Comparison of ENCODE assay signal across 8 cellular contexts in genomic region chr17:74274060-74274702, GRCh38. TPM values are rescaled to one million over a fixed set of nuclear protein-coding genes. Genes with fewer than 3 reads are reported as not detected.
DNase-seq lines count a peak whose midpoint lies in the region; ATAC-seq and TF ChIP-seq lines count a peak whose summit lies in the region.

TSS of gene DNAI2 (plus strand) at chr17:74274234. CDS start at chr17:74281818, 7,584 bp downstream.

- H3K27ac ChIP-seq in CD8-positive, alpha-beta memory T cell (ENCODE audit: low read depth, low read length): peak within 1 kb of the TSS; percentile 54
- H3K27ac ChIP-seq in osteoblast (ENCODE audit: low read depth, low read length) (no peak within 1 kb of the TSS), sigmoid colon (no peak within 1 kb of the TSS)

- H4K20me1 ChIP-seq in osteoblast (ENCODE audit: insufficient read depth, low read length): no peaks in the 10 kb centered on the region

- no peaks in the 10 kb centered on the region for H3K27me3 ChIP-seq in CD8-positive, alpha-beta memory T cell (ENCODE audit: insufficient read depth, low read length, poor library complexity, severe bottlenecking)
- H3K27me3 ChIP-seq in osteoblast (ENCODE audit: insufficient read depth, low read length) (peaks cover 17% of the 10 kb centered on the region), sigmoid colon (peaks cover 0 to 30% (median 0%) of the 10 kb centered on the region in 3 donors)

- WGBS in sigmoid colon, 2 donors: 3 to 7% methylated on average over 32 of the region's 32 CpGs

- H3K9me3 ChIP-seq in CD8-positive, alpha-beta memory T cell (ENCODE audit: low read length): no peaks in the 10 kb centered on the region
- H3K9me3 ChIP-seq in osteoblast (ENCODE audit: low read depth, low read length): no peaks in the 10 kb centered on the region
- H3K9me3 ChIP-seq in sigmoid colon: no peaks in the 10 kb centered on the region

- no peak within 1 kb of the TSS for H3K4me2 ChIP-seq in osteoblast (ENCODE audit: insufficient read depth, low read length)

- no peaks in the 10 kb centered on the region for H3K36me3 ChIP-seq in CD8-positive, alpha-beta memory T cell (ENCODE audit: insufficient read depth, low read length)
- H3K36me3 ChIP-seq in osteoblast (ENCODE audit: insufficient read depth, low read length): no peaks in the 10 kb centered on the region
- H3K36me3 ChIP-seq in sigmoid colon: no peaks in the 10 kb centered on the region

- intact Hi-C loops in activated T-helper 2 cell treated with anti-CD3 and anti-CD28 coated beads, Interferon-gamma antibody, Interleukin-2, Interleukin-4, amounts not matched to agents 10 μg/mL and 5 μg/mL and 100 μg/mL, durations not matched to agents 14 hours and 24 hours and 36 hours (cut with micrococcal nuclease): no loop called here
- intact Hi-C loops in sigmoid colon (cut with DNase I): no loop called here

- peak within 1 kb of the TSS; percentile 80 to 96 (median 89) for H3K27ac Mint-ChIP-seq in CD8-positive, alpha-beta memory T cell
- H3K27ac Mint-ChIP-seq in activated T-helper 2 cell treated with anti-CD3 and anti-CD28 coated beads, Interferon-gamma antibody, Interleukin-2, Interleukin-4, amounts not matched to agents 10 μg/mL and 5 μg/mL and 100 μg/mL, durations not matched to agents 14 hours and 24 hours and 36 hours: no peak within 1 kb of the TSS
- H3K27ac Mint-ChIP-seq in mesothelial cell of epicardium: no peak within 1 kb of the TSS

- no peak for TF ChIP-seq EP300 in sigmoid colon (IDR thresholded peaks at IDR 0.05)

- H3K4me3 Mint-ChIP-seq in CD8-positive, alpha-beta memory T cell: peak within 1 kb of the TSS; percentile 73 to 94 (median 81)
- peak within 1 kb of the TSS; percentile 45 for H3K4me3 Mint-ChIP-seq in activated T-helper 2 cell treated with anti-CD3 and anti-CD28 coated beads, Interferon-gamma antibody, Interleukin-2, Interleukin-4, amounts not matched to agents 10 μg/mL and 5 μg/mL and 100 μg/mL, durations not matched to agents 14 hours and 24 hours and 36 hours (ENCODE audit: low read depth)
- peak within 1 kb of the TSS; percentile 38 for H3K4me3 Mint-ChIP-seq in mesothelial cell of epicardium

- peaks cover 19% of the 10 kb centered on the region for H3K4me1 ChIP-seq in CD8-positive, alpha-beta memory T cell (ENCODE audit: insufficient read depth, low read length)
- H3K4me1 ChIP-seq in osteoblast (ENCODE audit: insufficient read depth, low read length) (peaks cover 3% of the 10 kb centered on the region), sigmoid colon (peaks cover 0 to 12% (median 5%) of the 10 kb centered on the region in 4 donors)

- peak within 1 kb of the TSS; percentile 33 for H3K4me3 ChIP-seq in CD8-positive, alpha-beta memory T cell (ENCODE audit: low read length)
- H3K4me3 ChIP-seq in osteoblast (ENCODE audit: insufficient read depth, low read length) (no peak within 1 kb of the TSS), sigmoid colon (no peak within 1 kb of the TSS)

- no peaks in the 10 kb centered on the region for H3K79me2 ChIP-seq in osteoblast (ENCODE audit: insufficient read depth, low read length)

- H3K4me1 Mint-ChIP-seq in CD8-positive, alpha-beta memory T cell: peaks cover 29 to 49% (median 40%) of the 10 kb centered on the region in 3 donors
- peaks cover 34% of the 10 kb centered on the region for H3K4me1 Mint-ChIP-seq in activated T-helper 2 cell treated with anti-CD3 and anti-CD28 coated beads, Interferon-gamma antibody, Interleukin-2, Interleukin-4, amounts not matched to agents 10 μg/mL and 5 μg/mL and 100 μg/mL, durations not matched to agents 14 hours and 24 hours and 36 hours (ENCODE audit: low read depth)
- H3K4me1 Mint-ChIP-seq in mesothelial cell of epicardium: peaks cover 12% of the 10 kb centered on the region

- no peak for TF ChIP-seq CTCF in mesothelial cell of epicardium (IDR thresholded peaks at IDR 0.05; ENCODE audit: unreplicated experiment)
- no peak for TF ChIP-seq CTCF in osteoblast (IDR thresholded peaks at IDR 0.05; ENCODE audit: extremely low read depth, low read depth, low read length)
- TF ChIP-seq CTCF in sigmoid colon (IDR thresholded peaks at IDR 0.05): no peak

- peak in 4 of 5 donors; percentile 18 to 54 (median 20) for DNase-seq in CD8-positive, alpha-beta memory T cell
- DNase-seq in NCI-H146 (lab: John Stamatoyannopoulos, UW) (peak; percentile 53), mesothelial cell of epicardium (ENCODE audit: low spot score in 2 of 2, unreplicated experiment in 2 of 2) (no peak), osteoblast (ENCODE audit: insufficient read length, low spot score, missing footprints) (no peak), HT-29 (ENCODE audit: low spot score) (no peak), left lobe of liver (ENCODE audit: low spot score) (no peak), sigmoid colon (no peak)
- DNase-seq in activated T-helper 2 cell treated with anti-CD3 and anti-CD28 coated beads, Interferon-gamma antibody, Interleukin-2, Interleukin-4, amounts not matched to agents 10 μg/mL and 5 μg/mL and 100 μg/mL, durations not matched to agents 14 hours and 24 hours and 36 hours (ENCODE audit: low spot score): no peak

- CTCF ChIA-PET in CD8-positive, alpha-beta memory T cell (lab: Charles Lee): interaction anchor here (0.9 to 1.6 kb wide), 2 partner anchors 22 to 63 kb away, joined by 3 read pairs; no protein-coding TSS in a partner anchor

- no peaks in the 10 kb centered on the region for H3K9me3 Mint-ChIP-seq in CD8-positive, alpha-beta memory T cell
- no peaks in the 10 kb centered on the region for H3K9me3 Mint-ChIP-seq in activated T-helper 2 cell treated with anti-CD3 and anti-CD28 coated beads, Interferon-gamma antibody, Interleukin-2, Interleukin-4, amounts not matched to agents 10 μg/mL and 5 μg/mL and 100 μg/mL, durations not matched to agents 14 hours and 24 hours and 36 hours
- no peaks in the 10 kb centered on the region for H3K9me3 Mint-ChIP-seq in mesothelial cell of epicardium

- no peak within 1 kb of the TSS for H2AFZ ChIP-seq in osteoblast (ENCODE audit: low read length)

- TF ChIP-seq POLR2A in sigmoid colon (IDR thresholded peaks at IDR 0.05): no peak

- ATAC-seq in left lobe of liver: no peak

- POLR2A ChIA-PET in CD8-positive, alpha-beta memory T cell (lab: Charles Lee): interaction anchor here (1.2 kb wide), 1 partner anchor 29 kb away, joined by 6 read pairs; no protein-coding TSS in a partner anchor

- peaks cover 4 to 10% of the 10 kb centered on the region in 2 donors for H3K27me3 Mint-ChIP-seq in CD8-positive, alpha-beta memory T cell
- peaks cover 7% of the 10 kb centered on the region for H3K27me3 Mint-ChIP-seq in activated T-helper 2 cell treated with anti-CD3 and anti-CD28 coated beads, Interferon-gamma antibody, Interleukin-2, Interleukin-4, amounts not matched to agents 10 μg/mL and 5 μg/mL and 100 μg/mL, durations not matched to agents 14 hours and 24 hours and 36 hours (ENCODE audit: low read depth)
- peaks cover 62% of the 10 kb centered on the region for H3K27me3 Mint-ChIP-seq in mesothelial cell of epicardium (ENCODE audit: low read depth)

- H3K36me3 Mint-ChIP-seq in CD8-positive, alpha-beta memory T cell: no peaks in the 10 kb centered on the region
- peaks cover 4% of the 10 kb centered on the region for H3K36me3 Mint-ChIP-seq in activated T-helper 2 cell treated with anti-CD3 and anti-CD28 coated beads, Interferon-gamma antibody, Interleukin-2, Interleukin-4, amounts not matched to agents 10 μg/mL and 5 μg/mL and 100 μg/mL, durations not matched to agents 14 hours and 24 hours and 36 hours (ENCODE audit: low read depth)
- no peaks in the 10 kb centered on the region for H3K36me3 Mint-ChIP-seq in mesothelial cell of epicardium

RNA-seq across cellular contexts. Expression of gene DNAI2, which starts in this region (rescaled TPM):
- under 1 TPM; 0.35 to 0.37 TPM for total RNA-seq in CD8-positive, alpha-beta memory T cell
- polyA plus RNA-seq in CD8-positive, alpha-beta memory T cell: 0.60 TPM
- 0.55 and 0.75 TPM in 2 replicates for total RNA-seq in activated T-helper 2 cell treated with anti-CD3 and anti-CD28 coated beads, Interferon-gamma antibody, Interleukin-2, Interleukin-4, amounts not matched to agents 10 μg/mL and 5 μg/mL and 100 μg/mL, durations not matched to agents 14 hours and 24 hours and 36 hours
- total RNA-seq in mesothelial cell of epicardium (0.18 TPM in 1 of 3 replicates, not detected in the others), osteoblast (not detected in 2 replicates), left lobe of liver (not detected), sigmoid colon (not detected)
- total RNA-seq in HT-29 (2014; rRNA removed; shearing (Covaris generic)): not detected in 2 replicates
- under 1 TPM in 1 of 3 donors, not detected in 2; 0.10 TPM for polyA plus RNA-seq in sigmoid colon

Comparison
In these comparisons a context has a peak if more than half of its experiments do, and no peak if none do; other contexts are left out.
1. Peak in DNase-seq, H3K4me3 ChIP-seq and H3K27ac ChIP-seq in CD8-positive, alpha-beta memory T cell; RNA of the gene not detected or under 1 TPM.
2. H3K27ac Mint-ChIP-seq: peak in CD8-positive, alpha-beta memory T cell (8 of 8); none in activated T-helper 2 cell treated with anti-CD3 and anti-CD28 coated beads, Interferon-gamma antibody, Interleukin-2, Interleukin-4, amounts not matched to agents 10 μg/mL and 5 μg/mL and 100 μg/mL, durations not matched to agents 14 hours and 24 hours and 36 hours (single experiment) and mesothelial cell of epicardium (single experiment).
3. Peak in every context shown above with its lines, with median percentiles within 50 percentile points of each other: H3K4me3 Mint-ChIP-seq.